Comparison of ENCODE assay signal across 22 cellular contexts in the genomic region with DNA sequence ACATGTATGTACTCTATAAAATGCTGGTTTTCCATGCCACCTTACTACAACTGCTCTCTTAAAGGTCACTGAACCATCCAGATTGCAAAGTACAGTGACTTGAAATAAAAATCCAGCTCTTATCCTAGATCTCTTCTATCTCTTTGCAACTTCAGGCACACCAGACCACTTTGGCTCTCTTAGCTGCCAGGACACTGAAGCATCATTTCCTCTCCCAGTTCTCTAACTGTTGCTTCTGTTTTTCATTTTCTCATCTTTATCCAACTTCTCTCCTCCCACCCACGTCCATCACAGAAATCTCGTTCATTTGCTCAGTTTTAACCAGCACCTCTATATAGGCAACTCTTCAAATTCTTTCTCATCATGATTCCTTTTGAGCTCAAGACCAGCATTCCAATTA.
A peak's percentile ranks its signal among the peaks of the same experiment; 100 is the strongest.
DNase-seq lines count a peak whose midpoint lies in the region; TF ChIP-seq lines count a peak whose summit lies in the region.
"Had no signal": no experiment of that assay in that cellular context is flagged by ENCODE, and none has a peak within 500 bp of the region (broad histone marks: within the 10 kb centered on the region; RNA-seq: fewer than 3 reads in every experiment).

No MANE protein-coding gene starts in this region.

- H3K9me3 ChIP-seq in breast epithelium (no peaks in the 10 kb centered on the region), mammary epithelial cell (replicated peaks; ENCODE audit: insufficient read depth, low read length) (no peaks in the 10 kb centered on the region), SU-DHL-6 (ENCODE audit: insufficient read depth, low read length) (no peaks in the 10 kb centered on the region), muscle layer of colon (ENCODE audit: low read length) (no peaks in the 10 kb centered on the region), thymus (ENCODE audit: control insufficient read depth) (no peaks in the 10 kb centered on the region)
- no peaks in the 10 kb centered on the region for H3K9me3 ChIP-seq in CD4-positive, alpha-beta memory T cell (ENCODE audit: control insufficient read depth in 1 of 2, low read length in 2 of 2)
- H3K9me3 ChIP-seq: right lobe of liver, upper lobe of left lung had no signal

- H3K4me3 Mint-ChIP-seq in CD4-positive, alpha-beta memory T cell: no peak overlapping the region
- H3K4me3 Mint-ChIP-seq: activated naive CD8-positive, alpha-beta T cell treated with anti-CD3 and anti-CD28 coated beads for 36 hours; activated T-cell treated with anti-CD3 and anti-CD28 coated beads, Interleukin-2, amount 50 U/mL, for 4 hours; CD8-positive, alpha-beta memory T cell; effector memory CD8-positive, alpha-beta T cell had no signal

- H3K4me1 ChIP-seq in breast epithelium: peaks cover 0 to 3% of the 10 kb centered on the region in 2 donors
- no peaks in the 10 kb centered on the region for H3K4me1 ChIP-seq in mammary epithelial cell (ENCODE audit: insufficient read depth, low read length)
- peaks cover 91% of the 10 kb centered on the region for H3K4me1 ChIP-seq in muscle layer of colon (ENCODE audit: insufficient read depth, low read length)
- no peaks in the 10 kb centered on the region for H3K4me1 ChIP-seq in thymus (ENCODE audit: control insufficient read depth, insufficient read depth, low read length)
- H3K4me1 ChIP-seq in CD4-positive, alpha-beta memory T cell (ENCODE audit: insufficient read depth, low read length): no peaks in the 10 kb centered on the region

- BruUV-seq in mammary epithelial cell (replicated peaks; lab: Mats Ljungman, UMichigan): no TSS peak

- H4K20me1 ChIP-seq in mammary epithelial cell (ENCODE audit: insufficient read depth, low read length) (no peaks in the 10 kb centered on the region), SU-DHL-6 (ENCODE audit: low read depth, low read length) (no peaks in the 10 kb centered on the region)

- H3K27me3 ChIP-seq in breast epithelium: no peaks in the 10 kb centered on the region
- no peaks in the 10 kb centered on the region for H3K27me3 ChIP-seq in mammary epithelial cell (ENCODE audit: insufficient read depth, low read length)
- H3K27me3 ChIP-seq in SU-DHL-6 (ENCODE audit: low read length): no peaks in the 10 kb centered on the region
- H3K27me3 ChIP-seq in muscle layer of colon (ENCODE audit: control insufficient read depth in 1 of 2, insufficient read depth in 2 of 2, low read length in 2 of 2): no peaks in the 10 kb centered on the region
- H3K27me3 ChIP-seq in thymus (ENCODE audit: control insufficient read depth, insufficient read depth): no peaks in the 10 kb centered on the region
- H3K27me3 ChIP-seq in CD4-positive, alpha-beta memory T cell (ENCODE audit: insufficient read depth, low read length): no peaks in the 10 kb centered on the region
- H3K27me3 ChIP-seq: right lobe of liver, upper lobe of left lung had no signal

- no peak for TF ChIP-seq CTCF in breast epithelium (IDR thresholded peaks at IDR 0.05)
- TF ChIP-seq CTCF in mammary epithelial cell (conservative IDR thresholded peaks at IDR 0.05 in 1 of 2, IDR thresholded peaks at IDR 0.05 in 1 of 2; ENCODE audit: extremely low read depth in 1 of 2, insufficient read depth in 1 of 2, low read depth in 1 of 2, low read length in 2 of 2): no peak
- no peak for TF ChIP-seq CTCF in SU-DHL-6 (IDR thresholded peaks at IDR 0.05; ENCODE audit: insufficient read depth, low read length, poor library complexity, severe bottlenecking)

- dilution Hi-C loops in mammary epithelial cell (cut with HindIII; ENCODE audit: low sequenced_read_pairs): no loop called here

- intact Hi-C loops in breast epithelium (cut with DNase I; ENCODE audit: low total_unique reads): no loop called here
- intact Hi-C loops in mammary epithelial cell (cut with micrococcal nuclease): no loop called here
- intact Hi-C loops in CD4-positive, alpha-beta memory T cell (cut with micrococcal nuclease): no loop called here

- CTCF ChIA-PET in mammary epithelial cell (lab: Charles Lee; ENCODE audit: low non-redundant PET): no interaction called here
- CTCF ChIA-PET in CD4-positive, alpha-beta memory T cell (lab: Charles Lee; ENCODE audit: partially characterized antibody): interaction anchor here (1.1 to 1.7 kb wide), 2 partner anchors 12 to 15 kb away, joined by 4 read pairs; no protein-coding TSS in a partner anchor

- peak overlapping the region in 3 of 7 donors; percentile 36 to 51 (median 38) for H3K27ac Mint-ChIP-seq in CD4-positive, alpha-beta memory T cell
- H3K27ac Mint-ChIP-seq: activated naive CD8-positive, alpha-beta T cell treated with anti-CD3 and anti-CD28 coated beads for 36 hours; effector memory CD8-positive, alpha-beta T cell had no signal

- H3K9me2 ChIP-seq in SU-DHL-6 (replicated peaks; ENCODE audit: insufficient read depth, low read length): no peaks in the 10 kb centered on the region

- peaks cover 29% of the 10 kb centered on the region for H3F3A ChIP-seq in SU-DHL-6 (ENCODE audit: insufficient read depth)

- H2AFZ ChIP-seq in mammary epithelial cell (ENCODE audit: low read depth, low read length) (no peak overlapping the region), SU-DHL-6 (ENCODE audit: low read depth, low read length, severe bottlenecking) (no peak overlapping the region)

- DNase-seq in breast epithelium (ENCODE audit: low spot score in 2 of 2): no peak
- no peak for DNase-seq in mammary epithelial cell
- DNase-seq in inferior parietal cortex (ENCODE audit: extremely low spot score): no peak
- no peak for DNase-seq in cortex of kidney (lab: John Stamatoyannopoulos, UW)
- no peak for DNase-seq in CD4-positive, alpha-beta memory T cell
- DNase-seq: activated CD4-positive, alpha-beta T cell treated with anti-CD3 and anti-CD28 coated beads, Interleukin-2, amount 50 U/mL, for 4 hours; activated naive CD8-positive, alpha-beta T cell treated with anti-CD3 and anti-CD28 coated beads for 36 hours; activated T-cell treated with anti-CD3 and anti-CD28 coated beads, Interleukin-2, amount 50 U/mL, for 4 hours; CD8-positive, alpha-beta memory T cell; DMS79 treated with DMSO at 0.1 percent for 48 hours; effector memory CD8-positive, alpha-beta T cell; NCI-H1048; NCI-H526 treated with DMSO at 0.1 percent for 48 hours; right lobe of liver; stimulated activated CD4-positive, alpha-beta T cell treated with anti-CD3 and anti-CD28 coated beads, Interleukin-4, amount 100 ng/mL, for 24 hours; stimulated activated CD8-positive, alpha-beta memory T cell treated with anti-CD3 and anti-CD28 coated beads, Interleukin-4, amount 100 ng/mL, for 48 hours; SW 1271; upper lobe of left lung had no signal

- TF ChIP-seq POLR2A in breast epithelium (IDR thresholded peaks at IDR 0.05): no peak

- no peaks in the 10 kb centered on the region for H3K9me3 Mint-ChIP-seq in CD4-positive, alpha-beta memory T cell
- H3K9me3 Mint-ChIP-seq: activated naive CD8-positive, alpha-beta T cell treated with anti-CD3 and anti-CD28 coated beads for 36 hours; activated T-cell treated with anti-CD3 and anti-CD28 coated beads, Interleukin-2, amount 50 U/mL, for 4 hours; CD8-positive, alpha-beta memory T cell; effector memory CD8-positive, alpha-beta T cell had no signal

- no peak overlapping the region for H3K9ac ChIP-seq in mammary epithelial cell (ENCODE audit: insufficient read depth, low read length)
- peak overlapping the region; percentile 53 for H3K9ac ChIP-seq in SU-DHL-6 (ENCODE audit: low read length)
- no peak overlapping the region for H3K9ac ChIP-seq in muscle layer of colon (ENCODE audit: low read length)

- peaks cover 44 to 70% of the 10 kb centered on the region in 2 donors for H3K36me3 Mint-ChIP-seq in CD4-positive, alpha-beta memory T cell

- in situ Hi-C loops in mammary epithelial cell (cut with MboI; ENCODE audit: low sequenced_read_pairs in 2 of 2): no loop called here

- no peaks in the 10 kb centered on the region for H3K27me3 Mint-ChIP-seq in CD4-positive, alpha-beta memory T cell
- H3K27me3 Mint-ChIP-seq: activated naive CD8-positive, alpha-beta T cell treated with anti-CD3 and anti-CD28 coated beads for 36 hours; CD8-positive, alpha-beta memory T cell; effector memory CD8-positive, alpha-beta T cell had no signal

- H3K27ac ChIP-seq in breast epithelium (peak overlapping the region; percentile 52 to 73), mammary epithelial cell (ENCODE audit: insufficient read depth, low read depth, low read length) (no peak overlapping the region), SU-DHL-6 (ENCODE audit: low read depth, low read length) (peak overlapping the region; percentile 92), muscle layer of colon (ENCODE audit: low read depth, low read length) (peak overlapping the region; percentile 54), thymus (ENCODE audit: low read depth) (peak overlapping the region; percentile 73)
- H3K27ac ChIP-seq in CD4-positive, alpha-beta memory T cell (ENCODE audit: low read depth, low read length): no peak overlapping the region
- H3K27ac ChIP-seq: upper lobe of left lung had no signal

- H3K36me3 ChIP-seq in breast epithelium (no peaks in the 10 kb centered on the region), mammary epithelial cell (ENCODE audit: insufficient read depth, low read length) (peaks cover 17% of the 10 kb centered on the region), SU-DHL-6 (ENCODE audit: low read length) (0 out of 2 replicates have a peak, but pooled peaks cover 7% of the 10 kb centered on the region), muscle layer of colon (ENCODE audit: insufficient read depth, low read length) (no peaks in the 10 kb centered on the region), thymus (ENCODE audit: control insufficient read depth, insufficient read depth) (peaks cover 3% of the 10 kb centered on the region)
- H3K36me3 ChIP-seq in CD4-positive, alpha-beta memory T cell (ENCODE audit: insufficient read depth, low read length): no peaks in the 10 kb centered on the region

- POLR2A ChIA-PET in CD4-positive, alpha-beta memory T cell (lab: Charles Lee; ENCODE audit: partially characterized antibody): interaction anchor here (0.9 kb wide), 1 partner anchor 13 kb away, joined by 3 read pairs; no protein-coding TSS in a partner anchor

- no peak overlapping the region for H3K4me2 ChIP-seq in mammary epithelial cell (ENCODE audit: insufficient read depth, low read depth, low read length)
- H3K4me2 ChIP-seq in SU-DHL-6 (ENCODE audit: low read depth, low read length, poor library complexity, severe bottlenecking): peak overlapping the region; percentile 72

- H3K79me2 ChIP-seq in mammary epithelial cell (ENCODE audit: insufficient read depth, low read length) (no peaks in the 10 kb centered on the region), SU-DHL-6 (ENCODE audit: insufficient read depth, low read length) (no peaks in the 10 kb centered on the region)

- WGBS in mammary epithelial cell (ENCODE audit: low coverage, missing lambda C conversion rate): 16% methylated on average over 2 of the region's 2 CpGs
- 94% methylated on average over 2 of the region's 2 CpGs for WGBS in thymus

- H3K4me1 Mint-ChIP-seq in CD4-positive, alpha-beta memory T cell: peaks cover 0 to 7% (median 3%) of the 10 kb centered on the region in 4 donors
- H3K4me1 Mint-ChIP-seq: activated naive CD8-positive, alpha-beta T cell treated with anti-CD3 and anti-CD28 coated beads for 36 hours; CD8-positive, alpha-beta memory T cell had no signal

- H3K4me3 ChIP-seq in breast epithelium (no peak overlapping the region), mammary epithelial cell (replicated peaks in 1 of 3; ENCODE audit: insufficient read depth in 1 of 3, low read depth in 2 of 3, low read length in 3 of 3) (no peak overlapping the region), SU-DHL-6 (ENCODE audit: insufficient read depth, low read length, poor library complexity, severe bottlenecking) (peak overlapping the region; percentile 46), muscle layer of colon (ENCODE audit: low read depth in 1 of 2, low read length in 2 of 2) (peak overlapping the region in 1 of 2 donors; percentile 0), thymus (ENCODE audit: low read length) (no peak overlapping the region)
- no peak overlapping the region for H3K4me3 ChIP-seq in CD4-positive, alpha-beta memory T cell (ENCODE audit: low read length in 2 of 2)
- H3K4me3 ChIP-seq: lung, right lobe of liver, upper lobe of left lung had no signal

Comparison
In these comparisons a context has a peak if more than half of its experiments do, and no peak if none do; other contexts are left out.
1. H3K27ac ChIP-seq: peak in breast epithelium (2 of 2), SU-DHL-6 (single experiment), muscle layer of colon (single experiment) and thymus (single experiment); none in mammary epithelial cell (single experiment) and CD4-positive, alpha-beta memory T cell (single experiment).